Comparison of ENCODE assay signal across 8 cellular contexts in genomic region chr19:45177817-45178261, GRCh38. TPM values are rescaled to one million over a fixed set of nuclear protein-coding genes. Genes with fewer than 3 reads are reported as not detected.
DNase-seq lines count a peak whose midpoint lies in the region; ATAC-seq and TF ChIP-seq lines count a peak whose summit lies in the region.

TRAPPC6A (minus strand) TSS chr19:45178237; CDS start chr19:45178218, 19 bp downstream.

- H3K27me3 ChIP-seq in GM23248 (replicated peaks; ENCODE audit: insufficient read depth) = no peaks in the 10 kb centered on the region
- no peaks in the 10 kb centered on the region for H3K27me3 ChIP-seq in breast epithelium
- H3K27me3 ChIP-seq in suprapubic skin = no peaks in the 10 kb centered on the region

- TF ChIP-seq POLR2A in breast epithelium (IDR thresholded peaks at IDR 0.05) = peak; percentile 51
- peak in 1 of 2 donors; percentile 75 for TF ChIP-seq POLR2A in suprapubic skin (IDR thresholded peaks at IDR 0.05)

- H3K27ac ChIP-seq in GM23248 (peak within 1 kb of the TSS; percentile 100), breast epithelium (peak within 1 kb of the TSS; percentile 95 to 97), suprapubic skin (peak within 1 kb of the TSS; percentile 99)

- in situ Hi-C loops in GM23248 (cut with MboI) = no loop called here

- intact Hi-C loops in breast epithelium (cut with DNase I; ENCODE audit: low total_unique reads) = no loop called here
- intact Hi-C loops in left colon (cut with DNase I, micrococcal nuclease) = loop anchor here in 1 of 2 donors (10.0 kb wide), 1 partner anchor 83 kb away; the partner anchor contains the start of gene PPP1R37

- peak; percentile 17 for DNase-seq in DMS53 treated with DMSO at 0.1 percent for 48 hours (lab: John Stamatoyannopoulos, UW; ENCODE audit: unreplicated experiment)
- peak; percentile 97 for DNase-seq in GM23248
- peak; percentile 81 for DNase-seq in NCI-H69 (lab: John Stamatoyannopoulos, UW)
- no peak for DNase-seq in breast epithelium (ENCODE audit: low spot score in 2 of 2)
- no peak for DNase-seq in left colon
- no peak for DNase-seq in suprapubic skin (ENCODE audit: low spot score in 2 of 2)
- DNase-seq in OCI-M2 (lab: John Stamatoyannopoulos, UW; ENCODE audit: unreplicated experiment) = no peak

- no peaks in the 10 kb centered on the region for H4K20me1 ChIP-seq in GM23248 (ENCODE audit: insufficient read depth)

- H3K36me3 ChIP-seq in GM23248 (ENCODE audit: low read depth) (no peaks in the 10 kb centered on the region), breast epithelium (no peaks in the 10 kb centered on the region), suprapubic skin (no peaks in the 10 kb centered on the region)

- no peaks in the 10 kb centered on the region for H3K9me2 ChIP-seq in GM23248 (ENCODE audit: insufficient read depth)

- H3K79me2 ChIP-seq in GM23248 (ENCODE audit: insufficient read depth) = peaks cover 28% of the 10 kb centered on the region

- peaks cover 14% of the 10 kb centered on the region; the same call in 1 of the 2 replicates for H3F3A ChIP-seq in GM23248 (ENCODE audit: insufficient read depth)

- H3K4me3 ChIP-seq in GM23248 (peak within 1 kb of the TSS; percentile 90), breast epithelium (peak within 1 kb of the TSS; percentile 91 to 92 (median 91)), suprapubic skin (peak within 1 kb of the TSS; percentile 85)

- peak; percentile 18 for ATAC-seq in left colon
- no peak for ATAC-seq in HG03565 (IDR thresholded peaks at IDR 0.05; ENCODE audit: unreplicated experiment)

- no peaks in the 10 kb centered on the region for H3K9me3 ChIP-seq in GM23248 (ENCODE audit: low read depth)
- H3K9me3 ChIP-seq in breast epithelium = no peaks in the 10 kb centered on the region
- H3K9me3 ChIP-seq in suprapubic skin = no peaks in the 10 kb centered on the region

- TF ChIP-seq EP300 in suprapubic skin (IDR thresholded peaks at IDR 0.05) = no peak

- H3K4me2 ChIP-seq in GM23248 (ENCODE audit: unreplicated experiment) = peak within 1 kb of the TSS; percentile 87

- H3K9ac ChIP-seq in GM23248 = peak within 1 kb of the TSS; percentile 97

- no peak for TF ChIP-seq CTCF in breast epithelium (IDR thresholded peaks at IDR 0.05)
- no peak for TF ChIP-seq CTCF in suprapubic skin (IDR thresholded peaks at IDR 0.05)

- H3K4me1 ChIP-seq in GM23248 (ENCODE audit: insufficient read depth) (0 out of 2 replicates have a peak, but pooled peaks cover 13% of the 10 kb centered on the region), breast epithelium (peaks cover 0 to 2% of the 10 kb centered on the region in 2 donors), suprapubic skin (peaks cover 50% of the 10 kb centered on the region)

- WGBS in GM23248 (ENCODE audit: low coverage in 1 of 2, low lambda C conversion rate in 2 of 2, missing lambda C conversion rate in 2 of 2), 2 experiments = 1 to 2% methylated on average over 36 of the region's 36 CpGs
- under 1% methylated on average over 35 of the region's 36 CpGs for WGBS in suprapubic skin

- H2AFZ ChIP-seq in GM23248 = peak within 1 kb of the TSS; percentile 68

RNA-seq across cellular contexts. Expression of gene TRAPPC6A, which starts in this region (rescaled TPM):
- 0.89 and 11.2 TPM in 2 replicates for total RNA-seq in GM23248 (2014; rRNA removed; shearing (Covaris generic))
- polyA plus RNA-seq in GM23248 (2016; fragmentation: Nextera tagmentation; extraction: Ambion mirVana) = 16.9 and 18.8 TPM in 2 replicates
- total RNA-seq in breast epithelium (10 to 100 TPM; 29.5 to 54.4 (median 34.7) TPM), left colon (10 to 100 TPM; 45.0 to 46.9 TPM), suprapubic skin (10 to 100 TPM; 55.9 to 82.3 (median 71.8) TPM)

Comparison
In these comparisons a context has a peak if more than half of its experiments do, and no peak if none do; other contexts are left out.
1. DNase-seq: peak in DMS53 treated with DMSO at 0.1 percent for 48 hours (single experiment), GM23248 (single experiment) and NCI-H69 (single experiment); none in breast epithelium (0 of 2), left colon (0 of 2), suprapubic skin (0 of 2) and OCI-M2 (single experiment).
2. Peak in every context shown above with its lines, with median percentiles within 50 percentile points of each other: H3K27ac ChIP-seq and H3K4me3 ChIP-seq.